Comparison of ENCODE assay signal across 26 cellular contexts in the genomic region with DNA sequence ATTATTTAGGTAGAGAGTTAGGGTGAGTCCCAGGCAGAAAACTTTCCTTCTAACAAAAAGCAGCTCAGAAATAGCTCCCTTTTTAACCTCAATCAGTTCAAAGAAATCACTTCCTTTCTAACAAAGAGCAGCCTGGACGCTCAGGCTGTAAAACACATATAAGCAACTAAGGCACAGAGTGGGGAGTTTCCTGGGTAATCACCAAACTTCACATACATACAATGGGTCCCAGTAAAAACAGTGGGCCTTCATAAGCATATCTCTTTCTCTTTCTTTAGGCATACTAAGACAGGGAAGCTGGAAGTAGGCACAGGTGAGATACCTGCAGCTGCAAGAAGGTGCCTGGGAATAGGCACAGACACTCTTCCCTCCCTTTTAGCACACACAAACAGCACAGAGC. TPM values are rescaled to one million over a fixed set of nuclear protein-coding genes. Genes with fewer than 3 reads are reported as not detected.
DNase-seq lines count a peak whose midpoint lies in the region; ATAC-seq and TF ChIP-seq lines count a peak whose summit lies in the region.
"Had no signal": no experiment of that assay in that cellular context is flagged by ENCODE, and none has a peak within 500 bp of the region (broad histone marks: within the 10 kb centered on the region; RNA-seq: fewer than 3 reads in every experiment).

No MANE protein-coding gene starts in this region.

- H3K79me2 ChIP-seq in mesendoderm (ENCODE audit: control insufficient read depth, insufficient read depth, low read length) = no peaks in the 10 kb centered on the region

- H3K27me3 ChIP-seq in mesendoderm (ENCODE audit: insufficient read depth, low read length, poor library complexity) = no peaks in the 10 kb centered on the region

- H3K56ac ChIP-seq in mesendoderm (ENCODE audit: low read length) = peak overlapping the region; percentile 63

- H3K4me2 ChIP-seq in mesendoderm (ENCODE audit: low read length) = no peak overlapping the region

- no peak overlapping the region for H3K18ac ChIP-seq in mesendoderm (ENCODE audit: low read length)

- no peaks in the 10 kb centered on the region for H3K36me3 ChIP-seq in mesendoderm (ENCODE audit: control insufficient read depth, insufficient read depth, low read length)

- ATAC-seq in GM18870 (IDR thresholded peaks at IDR 0.05; ENCODE audit: unreplicated experiment) (peak; percentile 32), HG02759 (IDR thresholded peaks at IDR 0.05; ENCODE audit: unreplicated experiment) (peak; percentile 34), GM19035 (IDR thresholded peaks at IDR 0.05; ENCODE audit: unreplicated experiment) (no peak)
- ATAC-seq: HepG2, K562, Panc1 had no signal

- no peak overlapping the region for H3K4ac ChIP-seq in mesendoderm (ENCODE audit: low read depth, low read length)

- DNase-seq in GM12865 (ENCODE audit: low read depth) (peak; percentile 41), mesendoderm (peak; percentile 68), HT-29 (ENCODE audit: low spot score) (no peak), DMS79 (lab: John Stamatoyannopoulos, UW) (no peak)
- DNase-seq in stimulated activated naive CD4-positive, alpha-beta T cell (lab: John Stamatoyannopoulos, UW) = no peak
- DNase-seq: AML-193, DMS53, EL, GF-D8, MG63, NCI-H1048, NCI-H1417 treated with DMSO at 0.1 percent for 48 hours, NCI-H1930, NCI-H345, NCI-H524 treated with DMSO at 0.1 percent for 48 hours, NCI-H82, SIG-M5, SK-N-SH, T-helper 2 cell had no signal

- H3K27ac ChIP-seq in mesendoderm (ENCODE audit: low read depth, low read length) = no peak overlapping the region
- H3K27ac ChIP-seq: C4-2B had no signal

- H2BK15ac ChIP-seq in mesendoderm (replicated peaks; ENCODE audit: low read depth) = no peak overlapping the region

- H3K23ac ChIP-seq in mesendoderm (ENCODE audit: low read length) = no peak overlapping the region

- no peak overlapping the region for H4K8ac ChIP-seq in mesendoderm (ENCODE audit: low read depth, low read length)

- H3K4me3 ChIP-seq in GM12865 (ENCODE audit: low read depth, low read length) = no peak overlapping the region
- H3K4me3 ChIP-seq in mesendoderm (ENCODE audit: low read length) = no peak overlapping the region
- H3K4me3 ChIP-seq: K562, MG63 had no signal

- H3K9ac ChIP-seq in mesendoderm (ENCODE audit: low read length) = no peak overlapping the region
- H3K9ac ChIP-seq: SK-N-SH had no signal

- H2AK5ac ChIP-seq in mesendoderm (ENCODE audit: low read length) = no peak overlapping the region

- no peak overlapping the region for H2BK120ac ChIP-seq in mesendoderm (ENCODE audit: low read depth, low read length)

- H4K5ac ChIP-seq in mesendoderm (ENCODE audit: low read length) = no peak overlapping the region

- no peaks in the 10 kb centered on the region for H3K79me1 ChIP-seq in mesendoderm (ENCODE audit: low read length)

- H2BK5ac ChIP-seq in mesendoderm (ENCODE audit: low read length) = no peak overlapping the region

- H3K4me1 ChIP-seq in mesendoderm (ENCODE audit: control insufficient read depth, low read depth, low read length) = peaks cover 15% of the 10 kb centered on the region

- no CpG with 5 or more reads among the region's 1 CpG for WGBS in mesendoderm (ENCODE audit: extremely low coverage, insufficient coverage, low lambda C conversion rate)

- TF ChIP-seq CTCF in GM12865 (IDR thresholded peaks at IDR 0.05; ENCODE audit: insufficient read depth, low read depth, low read length, missing control alignments) = no peak

RNA-seq across cellular contexts. Expression of a gene that starts 4.9 kb away (rescaled TPM):
- 32.9 TPM for polyA plus RNA-seq in mesendoderm (2013, experiment 1 of 2)
- 35.1 TPM for polyA plus RNA-seq in mesendoderm (2013, experiment 2 of 2)
- 11.0 and 12.2 TPM in 2 replicates for total RNA-seq in HT-29 (2014; rRNA removed; shearing (Covaris generic))

Comparison
In these comparisons a context has a peak if more than half of its experiments do, and no peak if none do; other contexts are left out.
1. DNase-seq: peak in GM12865 (single experiment) and mesendoderm (single experiment); none in HT-29 (single experiment), stimulated activated naive CD4-positive, alpha-beta T cell (0 of 6) and DMS79 (single experiment).